1 cellular context compared by ENCODE assay signal in the genomic region with DNA sequence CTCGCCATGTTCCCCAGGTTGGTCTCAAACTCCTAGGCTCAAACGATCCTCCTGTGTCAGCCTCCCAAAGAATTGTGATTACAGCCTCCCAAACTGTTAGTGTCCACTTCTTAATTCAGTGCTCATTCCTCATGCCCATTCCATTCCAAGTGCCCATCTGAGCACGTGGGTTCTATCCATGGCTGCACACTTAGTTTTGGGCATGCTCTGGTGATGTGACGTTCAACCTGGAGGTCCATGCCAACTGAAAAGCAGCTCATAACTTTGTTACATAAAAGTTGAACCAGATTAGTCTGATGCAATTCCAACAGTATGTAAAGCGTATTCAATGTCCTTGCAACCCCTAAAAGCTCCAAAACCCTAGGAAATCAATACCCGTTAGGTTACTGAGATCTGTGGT.
TF ChIP-seq lines count a peak whose summit lies in the region.

No MANE protein-coding gene starts in this region.

TF ChIP-seq in H1, 55 proteins besides CTCF, POLR2A, EP300 and RAD21:
- no peak for TF ChIP-seq SUZ12 (IDR thresholded peaks at IDR 0.05; ENCODE audit: low read length)
- TF ChIP-seq FOSL1 (IDR thresholded peaks at IDR 0.05; ENCODE audit: insufficient read depth, low read depth, low read length) = no peak
- no peak for TF ChIP-seq SIX5 (IDR thresholded peaks at IDR 0.05; ENCODE audit: low read depth, low read length)
- no peak for TF ChIP-seq NRF1 (IDR thresholded peaks at IDR 0.05; ENCODE audit: low read depth, low read length)
- TF ChIP-seq RNF2 (IDR thresholded peaks at IDR 0.05; ENCODE audit: borderline replicate concordance, low read depth, low read length, missing control alignments, poor library complexity, severe bottlenecking) = no peak
- TF ChIP-seq TEAD4 (IDR thresholded peaks at IDR 0.05; ENCODE audit: low read depth, low read length) = no peak
- no peak for TF ChIP-seq YY1 (IDR thresholded peaks at IDR 0.05; ENCODE audit: low read depth, low read length)
- TF ChIP-seq EZH2 (IDR thresholded peaks at IDR 0.05; ENCODE audit: low read depth, low read length, severe bottlenecking) = no peak
- TF ChIP-seq SAP30 (IDR thresholded peaks at IDR 0.05; ENCODE audit: insufficient read depth, insufficient replicate concordance, low read length) = no peak
- no peak for TF ChIP-seq RFX5 (IDR thresholded peaks at IDR 0.05; ENCODE audit: borderline replicate concordance, low read depth, low read length)
- no peak for TF ChIP-seq TBP (IDR thresholded peaks at IDR 0.05; ENCODE audit: low read depth, low read length)
- TF ChIP-seq CTBP2 (IDR thresholded peaks at IDR 0.05; ENCODE audit: borderline replicate concordance, insufficient read depth, insufficient read length, low read length) = no peak
- no peak for TF ChIP-seq POLR2AphosphoS5 (IDR thresholded peaks at IDR 0.05; ENCODE audit: low read depth, low read length)
- TF ChIP-seq SIN3A (conservative IDR thresholded peaks at IDR 0.05 in 1 of 2, IDR thresholded peaks at IDR 0.05 in 1 of 2; ENCODE audit: low read depth in 1 of 2, low read length in 2 of 2) = no peak
- no peak for TF ChIP-seq SP1 (IDR thresholded peaks at IDR 0.05; ENCODE audit: low read depth, low read length)
- no peak for TF ChIP-seq JUND (IDR thresholded peaks at IDR 0.05; ENCODE audit: low read length)
- TF ChIP-seq, protein P1, sequence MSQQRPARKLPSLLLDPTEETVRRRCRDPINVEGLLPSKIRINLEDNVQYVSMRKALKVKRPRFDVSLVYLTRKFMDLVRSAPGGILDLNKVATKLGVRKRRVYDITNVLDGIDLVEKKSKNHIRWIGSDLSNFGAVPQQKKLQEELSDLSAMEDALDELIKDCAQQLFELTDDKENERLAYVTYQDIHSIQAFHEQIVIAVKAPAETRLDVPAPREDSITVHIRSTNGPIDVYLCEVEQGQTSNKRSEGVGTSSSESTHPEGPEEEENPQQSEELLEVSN (IDR thresholded peaks at IDR 0.05) = no peak
- TF ChIP-seq SP2 (IDR thresholded peaks at IDR 0.05; ENCODE audit: low read length) = no peak
